Comparison of ENCODE assay signal across 8 cellular contexts in genomic region chr3:129003578-129004112, GRCh38. TPM values are rescaled to one million over a fixed set of nuclear protein-coding genes. Genes with fewer than 3 reads are reported as not detected.
A peak's percentile ranks its signal among the peaks of the same experiment; 100 is the strongest.
DNase-seq lines count a peak whose midpoint lies in the region; ATAC-seq lines count a peak whose summit lies in the region.

No MANE protein-coding gene starts in this region.

- WGBS in thymus = 22% methylated on average over 55 of the region's 55 CpGs

- no peak for ATAC-seq in GM18907 (IDR thresholded peaks at IDR 0.05; ENCODE audit: unreplicated experiment)
- no peak for ATAC-seq in HG03045 (IDR thresholded peaks at IDR 0.05; ENCODE audit: unreplicated experiment)
- ATAC-seq in HG02623 (IDR thresholded peaks at IDR 0.05; ENCODE audit: unreplicated experiment) = no peak

- H3K9me3 ChIP-seq in thymus (ENCODE audit: control insufficient read depth) = no peaks in the 10 kb centered on the region

- peak; percentile 75 for DNase-seq in COR-L47 (lab: John Stamatoyannopoulos, UW)
- peak; percentile 47 for DNase-seq in NCI-H510A (lab: John Stamatoyannopoulos, UW)
- peak; percentile 47 for DNase-seq in activated gamma-delta T cell treated with Interleukin-2 at 50 U/mL for 16 hours
- DNase-seq in kidney tubule cell (ENCODE audit: low spot score) = peak; percentile 57

- H3K36me3 ChIP-seq in thymus (ENCODE audit: control insufficient read depth, insufficient read depth) = no peaks in the 10 kb centered on the region

- peaks cover 7% of the 10 kb centered on the region for H3K27me3 ChIP-seq in thymus (ENCODE audit: control insufficient read depth, insufficient read depth)

- H3K27ac ChIP-seq in thymus (ENCODE audit: low read depth) = no peak overlapping the region

- peaks cover 43% of the 10 kb centered on the region for H3K4me1 ChIP-seq in thymus (ENCODE audit: control insufficient read depth, insufficient read depth, low read length)

- H3K4me3 ChIP-seq in thymus (ENCODE audit: low read length) = peak overlapping the region; percentile 11

RNA-seq across cellular contexts. Expression of gene EFCC1, which starts 2.5 kb away (rescaled TPM):
- 1.5 TPM for polyA plus RNA-seq in thymus

RNA-seq across cellular contexts. Expression of gene CFAP92, which starts 9.8 kb away (rescaled TPM):
- polyA plus RNA-seq in thymus = 2.0 TPM

RNA-seq across cellular contexts. Expression of gene GP9, which starts 56.9 kb away (rescaled TPM):
- 0.02 TPM for polyA plus RNA-seq in thymus
